Comparison of ENCODE assay signal across 23 cellular contexts in the genomic region with DNA sequence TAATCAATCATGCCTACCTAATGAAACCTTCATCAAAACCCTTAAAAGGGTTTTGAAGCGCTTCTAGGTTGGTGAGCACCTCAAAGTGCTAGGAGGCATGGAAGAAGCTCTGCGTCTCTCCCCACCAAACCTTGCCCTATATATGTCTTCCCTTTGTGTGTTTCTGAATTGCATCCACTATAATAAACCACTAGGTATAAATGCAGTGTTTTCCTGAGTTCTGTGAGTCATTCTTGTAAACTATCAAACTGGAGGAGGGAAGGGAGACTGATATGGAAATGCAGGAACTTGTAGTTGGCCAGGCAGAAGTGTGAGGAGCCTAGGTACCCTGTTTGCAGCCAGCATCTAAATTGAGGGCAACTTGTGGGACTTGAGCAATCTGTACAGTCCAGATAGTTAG.
"Had no signal": no experiment of that assay in that cellular context is flagged by ENCODE, and none has a peak within 500 bp of the region (broad histone marks: within the 10 kb centered on the region; RNA-seq: fewer than 3 reads in every experiment).

No MANE protein-coding gene starts in this region.

- H3K4me1 ChIP-seq: adrenal gland, spleen, testis had no signal

- H3K27me3 ChIP-seq: adrenal gland, heart left ventricle, spleen, testis, transverse colon had no signal

- H3K9me3 ChIP-seq: adrenal gland, testis, transverse colon had no signal

- H3K27ac ChIP-seq: adrenal gland, coronary artery, heart left ventricle, spleen, testis, transverse colon had no signal

- H3K36me3 ChIP-seq: adrenal gland, heart left ventricle, spleen, transverse colon had no signal

- H3K4me3 ChIP-seq: adrenal gland, coronary artery, heart left ventricle, spleen, testis, transverse colon had no signal

- FAIRE-seq: endothelial cell of umbilical vein, islet of Langerhans had no signal

- DNase-seq: activated CD4-positive, alpha-beta memory T cell treated with anti-CD3 and anti-CD28 coated beads for 36 hours; activated CD4-positive, alpha-beta T cell treated with anti-CD3 and anti-CD28 coated beads, Interleukin-2, amount 10 ng/mL, durations not matched to agents 24 days and 14 days; activated CD4-positive, CD25-positive, alpha-beta regulatory T cell treated with anti-CD3 and anti-CD28 coated beads, Interleukin-2, amount 50 U/mL, for 72 hours; activated CD8-positive, alpha-beta memory T cell treated with anti-CD3 and anti-CD28 coated beads, Interleukin-2, amount 50 U/mL, for 4 hours; activated effector memory CD4-positive, alpha-beta T cell treated with anti-CD3 and anti-CD28 coated beads, Interleukin-2, amount 50 U/mL, for 16 hours; activated naive CD4-positive, alpha-beta T cell treated with anti-CD3 and anti-CD28 coated beads for 36 hours; activated naive CD8-positive, alpha-beta T cell treated with anti-CD3 and anti-CD28 coated beads for 36 hours; activated T-cell treated with anti-CD3 and anti-CD28 coated beads, Interleukin-2, amount 50 U/mL, for 1 hour; aorta; foreskin fibroblast; left ventricle myocardium superior; naive B cell; nucleus accumbens; spleen; stimulated activated naive CD4-positive, alpha-beta T cell treated with Interleukin-2 at 50 U/mL for 16 hours; T-helper 2 cell; transverse colon had no signal
